In genomic region chr11:15765530-15765929, GRCh38 we compare ENCODE assay signal across 21 cellular contexts.
A peak's percentile ranks its signal among the peaks of the same experiment; 100 is the strongest.
DNase-seq lines count a peak whose midpoint lies in the region; ATAC-seq and TF ChIP-seq lines count a peak whose summit lies in the region.
"Had no signal": no experiment of that assay in that cellular context is flagged by ENCODE, and none has a peak within 500 bp of the region (broad histone marks: within the 10 kb centered on the region; RNA-seq: fewer than 3 reads in every experiment).

No MANE protein-coding gene starts in this region.

- H3K4me2 ChIP-seq in mammary epithelial cell (ENCODE audit: insufficient read depth, low read depth, low read length) (no peak overlapping the region), parathyroid adenoma (ENCODE audit: low read length) (no peak overlapping the region)

- no peak for DNase-seq in breast epithelium (ENCODE audit: low spot score in 2 of 2)
- DNase-seq in mammary epithelial cell: no peak
- DNase-seq in kidney tubule cell (ENCODE audit: low spot score): no peak
- no peak for DNase-seq in SHP77 (lab: John Stamatoyannopoulos, UW)
- DNase-seq: AML-193, DMS79 treated with DMSO at 0.1 percent for 48 hours, H7, HFFc6, Karpas-422, NCI-H1048, NCI-H1436, NCI-H2029, NCI-H345, NCI-H524 treated with DMSO at 0.1 percent for 48 hours had no signal

- in situ Hi-C loops in mammary epithelial cell (cut with MboI; ENCODE audit: low sequenced_read_pairs in 2 of 2): no loop called here

- dilution Hi-C loops in mammary epithelial cell (cut with HindIII; ENCODE audit: low sequenced_read_pairs): no loop called here

- TF ChIP-seq CTCF in breast epithelium (IDR thresholded peaks at IDR 0.05) (no peak), mammary epithelial cell (conservative IDR thresholded peaks at IDR 0.05 in 1 of 2, IDR thresholded peaks at IDR 0.05 in 1 of 2; ENCODE audit: extremely low read depth in 1 of 2, insufficient read depth in 1 of 2, low read depth in 1 of 2, low read length in 2 of 2) (no peak), parathyroid adenoma (IDR thresholded peaks at IDR 0.05) (no peak)

- no peaks in the 10 kb centered on the region for H3K36me3 ChIP-seq in breast epithelium
- no peaks in the 10 kb centered on the region for H3K36me3 ChIP-seq in mammary epithelial cell (ENCODE audit: insufficient read depth, low read length)
- no peaks in the 10 kb centered on the region for H3K36me3 ChIP-seq in duodenal mucosa (ENCODE audit: control insufficient read depth in 1 of 2, insufficient read depth in 2 of 2, low read length in 2 of 2)
- no peaks in the 10 kb centered on the region for H3K36me3 ChIP-seq in parathyroid adenoma (ENCODE audit: control insufficient read depth, insufficient read depth, low read length)

- CTCF ChIA-PET in mammary epithelial cell (lab: Charles Lee; ENCODE audit: low non-redundant PET): no interaction called here

- H4K20me1 ChIP-seq in mammary epithelial cell (ENCODE audit: insufficient read depth, low read length): no peaks in the 10 kb centered on the region

- no peaks in the 10 kb centered on the region for H3K4me1 ChIP-seq in breast epithelium
- H3K4me1 ChIP-seq in mammary epithelial cell (ENCODE audit: insufficient read depth, low read length): no peaks in the 10 kb centered on the region
- peaks cover 13 to 23% of the 10 kb centered on the region in 2 donors for H3K4me1 ChIP-seq in duodenal mucosa (ENCODE audit: control insufficient read depth in 1 of 2, insufficient read depth in 2 of 2, low read length in 2 of 2)
- H3K4me1 ChIP-seq in parathyroid adenoma: peaks cover 2% of the 10 kb centered on the region

- H3K4me3 ChIP-seq in breast epithelium: no peak overlapping the region
- no peak overlapping the region for H3K4me3 ChIP-seq in mammary epithelial cell (replicated peaks in 1 of 3; ENCODE audit: insufficient read depth in 1 of 3, low read depth in 2 of 3, low read length in 3 of 3)
- H3K4me3 ChIP-seq in duodenal mucosa (ENCODE audit: low read depth in 1 of 2, low read length in 2 of 2): peak overlapping the region; percentile 38 to 40
- no peak overlapping the region for H3K4me3 ChIP-seq in parathyroid adenoma (ENCODE audit: low read depth, low read length)
- H3K4me3 ChIP-seq: SK-N-MC had no signal

- H3K27me3 ChIP-seq in breast epithelium (no peaks in the 10 kb centered on the region), mammary epithelial cell (ENCODE audit: insufficient read depth, low read length) (peaks cover 3% of the 10 kb centered on the region), duodenal mucosa (ENCODE audit: control insufficient read depth in 1 of 2, insufficient read depth in 2 of 2, low read length in 2 of 2) (no peaks in the 10 kb centered on the region), parathyroid adenoma (ENCODE audit: control insufficient read depth, insufficient read depth, low read length) (no peaks in the 10 kb centered on the region)

- H3K27ac ChIP-seq in breast epithelium (peak overlapping the region; percentile 15 to 26), mammary epithelial cell (ENCODE audit: insufficient read depth, low read depth, low read length) (no peak overlapping the region), duodenal mucosa (ENCODE audit: low read depth, low read length) (no peak overlapping the region), parathyroid adenoma (no peak overlapping the region)
- H3K27ac ChIP-seq: 22Rv1, SK-N-MC had no signal

- BruUV-seq in mammary epithelial cell (replicated peaks; lab: Mats Ljungman, UMichigan): no TSS peak

- 70% methylated on average over 3 of the region's 3 CpGs for WGBS in mammary epithelial cell (ENCODE audit: low coverage, missing lambda C conversion rate)

- H3K79me2 ChIP-seq in mammary epithelial cell (ENCODE audit: insufficient read depth, low read length) (no peaks in the 10 kb centered on the region), parathyroid adenoma (no peaks in the 10 kb centered on the region)

- H3K9ac ChIP-seq in mammary epithelial cell (ENCODE audit: insufficient read depth, low read length): no peak overlapping the region
- H3K9ac ChIP-seq in duodenal mucosa (ENCODE audit: low read depth in 1 of 2, low read length in 2 of 2): peak overlapping the region in 1 of 2 donors; percentile 53
- no peak overlapping the region for H3K9ac ChIP-seq in parathyroid adenoma

- H3K9me3 ChIP-seq in breast epithelium: no peaks in the 10 kb centered on the region
- no peaks in the 10 kb centered on the region for H3K9me3 ChIP-seq in mammary epithelial cell (replicated peaks; ENCODE audit: insufficient read depth, low read length)
- H3K9me3 ChIP-seq in duodenal mucosa (ENCODE audit: control insufficient read depth in 1 of 2, low read length in 2 of 2): no peaks in the 10 kb centered on the region
- no peaks in the 10 kb centered on the region for H3K9me3 ChIP-seq in parathyroid adenoma (ENCODE audit: control insufficient read depth, low read length)

- TF ChIP-seq POLR2A in breast epithelium (IDR thresholded peaks at IDR 0.05): no peak

- H2AFZ ChIP-seq in mammary epithelial cell (ENCODE audit: low read depth, low read length): no peak overlapping the region
- H2AFZ ChIP-seq in parathyroid adenoma: peak overlapping the region; percentile 22

- intact Hi-C loops in breast epithelium (cut with DNase I; ENCODE audit: low total_unique reads): no loop called here
- intact Hi-C loops in mammary epithelial cell (cut with micrococcal nuclease): no loop called here

- ATAC-seq in GM18502 (IDR thresholded peaks at IDR 0.05; ENCODE audit: poor library complexity, unreplicated experiment) (no peak), HG02642 (IDR thresholded peaks at IDR 0.05; ENCODE audit: poor library complexity, unreplicated experiment) (no peak)
- ATAC-seq: Right ventricle myocardium inferior had no signal

Comparison
In these comparisons a context has a peak if more than half of its experiments do, and no peak if none do; other contexts are left out.
1. H3K27ac ChIP-seq: peak in breast epithelium (2 of 2); none in mammary epithelial cell (single experiment), duodenal mucosa (single experiment) and parathyroid adenoma (single experiment).
2. H3K4me3 ChIP-seq: peak in duodenal mucosa (2 of 2); none in breast epithelium (0 of 3), mammary epithelial cell (0 of 3) and parathyroid adenoma (single experiment).